ENCODE assay signal across 11 cellular contexts in the genomic region with DNA sequence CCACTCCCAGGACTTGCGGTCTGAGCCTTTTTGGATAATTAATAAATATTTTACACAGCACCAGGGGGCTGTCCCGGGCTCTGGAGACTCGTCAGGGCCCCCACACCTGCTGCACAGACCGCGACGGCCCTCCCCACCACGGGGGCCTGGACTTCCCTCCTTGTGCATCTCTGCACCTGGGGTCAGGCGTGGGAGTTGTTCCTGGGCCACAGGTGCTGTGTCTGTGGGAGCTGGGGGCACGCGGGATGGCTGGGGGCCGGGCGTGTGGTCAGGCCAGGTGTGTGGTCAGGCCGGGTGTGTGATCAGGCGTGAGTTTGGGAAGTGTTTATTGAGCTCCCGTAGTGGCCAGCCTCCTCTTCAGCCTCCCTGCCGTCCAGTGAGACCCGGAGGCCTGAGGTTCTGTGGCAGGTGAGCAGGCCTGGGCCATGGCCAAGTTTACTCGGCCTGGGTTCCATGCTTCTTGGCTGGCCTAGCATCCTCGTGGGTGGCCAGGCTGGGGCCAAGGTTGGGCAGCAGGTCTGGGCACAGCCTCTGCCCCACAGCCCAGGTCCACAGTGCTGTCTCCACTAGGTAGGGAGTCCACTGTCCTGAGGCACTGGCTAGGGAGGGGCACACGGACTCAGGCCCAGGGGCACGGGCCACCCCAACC. TPM values are rescaled to one million over a fixed set of nuclear protein-coding genes. Genes with fewer than 3 reads are reported as not detected.
A peak's percentile ranks its signal among the peaks of the same experiment; 100 is the strongest.
DNase-seq lines count a peak whose midpoint lies in the region; ATAC-seq, FAIRE-seq and TF ChIP-seq lines count a peak whose summit lies in the region.
"Had no signal": no experiment of that assay in that cellular context is flagged by ENCODE, and none has a peak within 500 bp of the region (broad histone marks: within the 10 kb centered on the region; RNA-seq: fewer than 3 reads in every experiment).

No MANE protein-coding gene starts in this region.

- no TSS peak for BruUV-seq in GM12878 (replicated peaks; lab: Mats Ljungman, UMichigan)

- CTCF ChIA-PET in GM12878 (lab: Yijun Ruan, JAX) = interaction anchor here (0.9 kb wide), 1 partner anchor 10 kb away, joined by 4 read pairs; a partner anchor contains a TSS

- POLR2A ChIA-PET in GM12878 (lab: Charles Lee) = no interaction called here

- FAIRE-seq in GM12878 (lab: Jason Lieb, UNC) = no peak

- peaks cover 37% of the 10 kb centered on the region for H3K4me1 Mint-ChIP-seq in activated T-cell treated with anti-CD3 and anti-CD28 coated beads, Interleukin-2, amount 50 U/mL, for 24 hours (ENCODE audit: low read depth)
- peaks cover 23% of the 10 kb centered on the region for H3K4me1 Mint-ChIP-seq in activated T-cell treated with anti-CD3 and anti-CD28 coated beads, Interleukin-2, amount 50 U/mL, for 4 hours (ENCODE audit: low read depth)
- H3K4me1 Mint-ChIP-seq in stimulated activated effector memory CD8-positive, alpha-beta T cell treated with anti-CD3 and anti-CD28 coated beads, Interleukin-12 subunit alpha, Interleukin-12 subunit beta, amount 100 ng/mL, for 72 hours = peaks cover 43% of the 10 kb centered on the region

- WGBS in GM12878 (ENCODE audit: insufficient coverage, insufficient replicate concordance, low lambda C conversion rate, missing lambda C conversion rate) = 22% methylated on average over 21 of the region's 21 CpGs

- H3K4me3 ChIP-seq in GM12878 = no peak overlapping the region

- no peak overlapping the region for H3K9ac ChIP-seq in GM12878 (ENCODE audit: control insufficient read depth, insufficient read depth, low read length)

- H3K4me3 Mint-ChIP-seq in activated T-cell treated with anti-CD3 and anti-CD28 coated beads, Interleukin-2, amount 50 U/mL, for 24 hours = no peak overlapping the region
- no peak overlapping the region for H3K4me3 Mint-ChIP-seq in activated T-cell treated with anti-CD3 and anti-CD28 coated beads, Interleukin-2, amount 50 U/mL, for 4 hours
- peak overlapping the region; percentile 73 for H3K4me3 Mint-ChIP-seq in stimulated activated effector memory CD8-positive, alpha-beta T cell treated with anti-CD3 and anti-CD28 coated beads, Interleukin-12 subunit alpha, Interleukin-12 subunit beta, amount 100 ng/mL, for 72 hours

- TF ChIP-seq EP300 in GM12878 (IDR thresholded peaks at IDR 0.05; ENCODE audit: borderline replicate concordance in 1 of 2, control insufficient read depth in 1 of 2, low read depth in 2 of 2, low read length in 2 of 2) = no peak

- peaks cover 18% of the 10 kb centered on the region for H3K79me2 ChIP-seq in GM12878 (ENCODE audit: control insufficient read depth, insufficient read depth, low read length)

- SMC1A ChIA-PET in GM12878 (lab: Charles Lee; ENCODE audit: uncharacterized antibody, unreplicated experiment) = no interaction called here

- H3K36me3 ChIP-seq in GM12878 (ENCODE audit: control insufficient read depth in 2 of 2, insufficient read depth in 2 of 2, low read length in 1 of 2) = peaks cover 6 to 7% of the 10 kb centered on the region in 2 experiments; a peak in 2 of 4 replicates

- RAD21 ChIA-PET in GM12878 (lab: Charles Lee; ENCODE audit: unreplicated experiment) = interaction anchor here (0.6 kb wide), 1 partner anchor 1043 kb away, joined by 4 read pairs; no protein-coding TSS in a partner anchor

- no peak for TF ChIP-seq RAD21 in GM12878 (IDR thresholded peaks at IDR 0.05; ENCODE audit: insufficient read depth, low read depth, low read length)

- H3K27ac ChIP-seq in GM12878 (ENCODE audit: control insufficient read depth, insufficient read depth) = no peak overlapping the region

- intact Hi-C loops in GM12878 (cut with micrococcal nuclease; ENCODE audit: unreplicated experiment) = no loop called here

- TF ChIP-seq CTCF in GM12878 (IDR thresholded peaks at IDR 0.05 in 2 of 3, conservative IDR thresholded peaks at IDR 0.05 in 1 of 3; ENCODE audit: control insufficient read depth in 2 of 3, extremely low read depth in 1 of 3, insufficient read depth in 1 of 3, low read depth in 3 of 3, low read length in 3 of 3) = no peak

- in situ Hi-C loops in GM12878 (cut with MboI) = no loop called here

- H3K27me3 Mint-ChIP-seq in activated T-cell treated with anti-CD3 and anti-CD28 coated beads, Interleukin-2, amount 50 U/mL, for 24 hours = peaks cover 9% of the 10 kb centered on the region
- H3K27me3 Mint-ChIP-seq in activated T-cell treated with anti-CD3 and anti-CD28 coated beads, Interleukin-2, amount 50 U/mL, for 4 hours (ENCODE audit: low read depth) = peaks cover 11% of the 10 kb centered on the region

- DNase-seq in activated T-cell treated with anti-CD3 and anti-CD28 coated beads, Interleukin-2, amount 50 U/mL, for 24 hours = no peak
- DNase-seq in activated T-cell treated with anti-CD3 and anti-CD28 coated beads, Interleukin-2, amount 50 U/mL, for 4 hours = no peak
- DNase-seq in GM12878 (ENCODE audit: low read depth, low spot score) (no peak), COR-L47 (lab: John Stamatoyannopoulos, UW) (no peak), 8988T (no peak)
- no peak for DNase-seq in stimulated activated effector memory CD8-positive, alpha-beta T cell treated with anti-CD3 and anti-CD28 coated beads, Interleukin-12 subunit alpha, Interleukin-12 subunit beta, amount 100 ng/mL, for 72 hours (ENCODE audit: low spot score in 2 of 2)
- DNase-seq: activated CD4-positive, alpha-beta T cell treated with anti-CD3 and anti-CD28 coated beads for 48 hours; GOT3; KBM-7; kidney glomerular epithelial cell; tibial artery had no signal

- no peak overlapping the region for H2AFZ ChIP-seq in GM12878 (ENCODE audit: control insufficient read depth, low read depth, low read length)

- H3K9me3 Mint-ChIP-seq in activated T-cell treated with anti-CD3 and anti-CD28 coated beads, Interleukin-2, amount 50 U/mL, for 24 hours = no peaks in the 10 kb centered on the region
- no peaks in the 10 kb centered on the region for H3K9me3 Mint-ChIP-seq in activated T-cell treated with anti-CD3 and anti-CD28 coated beads, Interleukin-2, amount 50 U/mL, for 4 hours
- H3K9me3 Mint-ChIP-seq in stimulated activated effector memory CD8-positive, alpha-beta T cell treated with anti-CD3 and anti-CD28 coated beads, Interleukin-12 subunit alpha, Interleukin-12 subunit beta, amount 100 ng/mL, for 72 hours = no peaks in the 10 kb centered on the region

- peaks cover 6% of the 10 kb centered on the region; the same call in 1 of the 2 replicates for H4K20me1 ChIP-seq in GM12878 (ENCODE audit: control insufficient read depth, insufficient read depth)

- no peaks in the 10 kb centered on the region for H3K9me3 ChIP-seq in GM12878 (replicated peaks; ENCODE audit: control insufficient read depth, insufficient read depth, low read length)
- H3K9me3 ChIP-seq: tibial artery had no signal

- peak overlapping the region; percentile 81 for H3K27ac Mint-ChIP-seq in activated T-cell treated with anti-CD3 and anti-CD28 coated beads, Interleukin-2, amount 50 U/mL, for 24 hours
- peak overlapping the region; percentile 76 for H3K27ac Mint-ChIP-seq in stimulated activated effector memory CD8-positive, alpha-beta T cell treated with anti-CD3 and anti-CD28 coated beads, Interleukin-12 subunit alpha, Interleukin-12 subunit beta, amount 100 ng/mL, for 72 hours

- no peak overlapping the region for H3K4me2 ChIP-seq in GM12878 (ENCODE audit: control insufficient read depth, insufficient read depth)

- H3K36me3 Mint-ChIP-seq in activated T-cell treated with anti-CD3 and anti-CD28 coated beads, Interleukin-2, amount 50 U/mL, for 24 hours (ENCODE audit: low read depth) = peaks cover 41% of the 10 kb centered on the region
- H3K36me3 Mint-ChIP-seq in activated T-cell treated with anti-CD3 and anti-CD28 coated beads, Interleukin-2, amount 50 U/mL, for 4 hours (ENCODE audit: insufficient read depth) = peaks cover 11% of the 10 kb centered on the region
- H3K36me3 Mint-ChIP-seq in stimulated activated effector memory CD8-positive, alpha-beta T cell treated with anti-CD3 and anti-CD28 coated beads, Interleukin-12 subunit alpha, Interleukin-12 subunit beta, amount 100 ng/mL, for 72 hours = peaks cover 27% of the 10 kb centered on the region

- TF ChIP-seq POLR2A in GM12878 (IDR thresholded peaks at IDR 0.05; ENCODE audit: low read depth, low read length) = peak; percentile 47; the same call in 1 of the 2 replicates

- no peaks in the 10 kb centered on the region for H3K27me3 ChIP-seq in GM12878 (replicated peaks in 1 of 2; ENCODE audit: control insufficient read depth in 2 of 2, insufficient read depth in 2 of 2, low read length in 1 of 2)

- no peak for ATAC-seq in activated T-cell treated with anti-CD3 and anti-CD28 coated beads, Interleukin-2, amount 50 U/mL, for 4 hours
- ATAC-seq in GM12878 = no peak
- ATAC-seq in stimulated activated effector memory CD8-positive, alpha-beta T cell treated with anti-CD3 and anti-CD28 coated beads, Interleukin-12 subunit alpha, Interleukin-12 subunit beta, amount 100 ng/mL, for 72 hours = no peak

- H3K4me1 ChIP-seq in GM12878 (ENCODE audit: control insufficient read depth, insufficient read depth, low read length) = peaks cover 13% of the 10 kb centered on the region

RNA-seq across cellular contexts. Expression of a gene that starts 1.9 kb away (rescaled TPM):
- 100 to 1,000 TPM; 117 to 136 (median 127) TPM for total RNA-seq in activated T-cell treated with anti-CD3 and anti-CD28 coated beads, Interleukin-2, amount 50 U/mL, for 4 hours
- 15.6 and 16.6 TPM in 2 replicates for total RNA-seq in GM12878 (2013; cell fraction: nucleolus; rRNA removed)
- total RNA-seq in GM12878 (2014; rRNA removed) = 87.5 and 104 TPM in 2 replicates
- total RNA-seq in GM12878 (2014; rRNA removed; fragmentation: Illumina TruSeq; extraction: Trizol) = 63.0 and 65.8 TPM in 2 replicates
- 82.6 and 92.2 TPM in 2 replicates for total RNA-seq in GM12878 (2021)
- 22.5 TPM for polyA plus RNA-seq in GM12878 (2011; ENCODE audit: low read depth)
- polyA plus RNA-seq in GM12878 (2011; rRNA removed) = 25.6 and 47.6 TPM in 2 replicates
- polyA plus RNA-seq in GM12878 (2011; cell fraction: cytosol; rRNA removed) = 49.7 and 69.9 TPM in 2 replicates
- 81.0 and 81.5 TPM in 2 replicates for polyA plus RNA-seq in GM12878 (2011; cell fraction: nucleus; rRNA removed)
- polyA plus RNA-seq in GM12878 (2012) = 38.6 and 46.4 TPM in 2 replicates
- 16.1 and 49.7 TPM in 2 replicates for polyA plus RNA-seq in GM12878 (2014; fragmentation: Illumina TruSeq; extraction: Trizol)
- 10 to 100 TPM in 1 of 2 experiments, 1 to 10 TPM in 1; 4.2 to 26.6 TPM for polyA plus RNA-seq in GM12878 (2014; fragmentation: Nextera tagmentation; extraction: Ambion mirVana)
- 71.3 and 80.9 TPM in 2 replicates for polyA plus RNA-seq in GM12878 (2014; rRNA removed)
- 100 to 1,000 TPM; 120 to 136 TPM for polyA plus RNA-seq in GM12878 (2016; fragmentation: Nextera tagmentation; extraction: Ambion mirVana)
- polyA minus RNA-seq in GM12878 (2011; rRNA and poly(A)+ RNA removed) = 16.1 and 27.4 TPM in 2 replicates
- polyA minus RNA-seq in GM12878 (2011; cell fraction: cytosol; rRNA and poly(A)+ RNA removed) = 14.2 and 17.0 TPM in 2 replicates
- polyA minus RNA-seq in GM12878 (2011; cell fraction: nucleus; rRNA and poly(A)+ RNA removed) = 21.4 and 26.1 TPM in 2 replicates

RNA-seq across cellular contexts. Expression of a gene that starts 2.9 kb away (rescaled TPM):
- total RNA-seq in activated T-cell treated with anti-CD3 and anti-CD28 coated beads, Interleukin-2, amount 50 U/mL, for 4 hours = under 1 TPM; 0.52 to 0.71 (median 0.53) TPM
- 7.5 and 8.6 TPM in 2 replicates for total RNA-seq in GM12878 (2013; cell fraction: nucleolus; rRNA removed)
- total RNA-seq in GM12878 (2014; rRNA removed) (0.22 and 0.28 TPM in 2 replicates), GM12878 (2014; rRNA removed; fragmentation: Illumina TruSeq; extraction: Trizol) (0.09 TPM in 1 of 2 replicates, not detected in the other), GM12878 (2021) (1.0 and 1.3 TPM in 2 replicates)
- 0.62 TPM for polyA plus RNA-seq in GM12878 (2011; ENCODE audit: low read depth)
- polyA plus RNA-seq in GM12878 (2011; rRNA removed) (0.27 and 0.65 TPM in 2 replicates), GM12878 (2014; fragmentation: Illumina TruSeq; extraction: Trizol) (0.04 TPM in 1 of 2 replicates, not detected in the other), GM12878 (2014; fragmentation: Nextera tagmentation; extraction: Ambion mirVana) (not detected), GM12878 (2014; rRNA removed) (0.82 and 0.88 TPM in 2 replicates), GM12878 (2016; fragmentation: Nextera tagmentation; extraction: Ambion mirVana) (not detected)
- polyA plus RNA-seq in GM12878 (2011; cell fraction: cytosol; rRNA removed) = 0.60 and 1.5 TPM in 2 replicates
- polyA plus RNA-seq in GM12878 (2011; cell fraction: nucleus; rRNA removed) = 39.2 and 45.8 TPM in 2 replicates
- 1.5 and 2.2 TPM in 2 replicates for polyA plus RNA-seq in GM12878 (2012)
- polyA minus RNA-seq in GM12878 (2011; rRNA and poly(A)+ RNA removed) = 0.15 TPM in 1 of 2 replicates, not detected in the other
- polyA minus RNA-seq in GM12878 (2011; cell fraction: cytosol; rRNA and poly(A)+ RNA removed) = not detected in 2 replicates
- 3.9 and 4.1 TPM in 2 replicates for polyA minus RNA-seq in GM12878 (2011; cell fraction: nucleus; rRNA and poly(A)+ RNA removed)

RNA-seq across cellular contexts. Expression of a gene that starts 5.8 kb away (rescaled TPM):
- total RNA-seq in activated T-cell treated with anti-CD3 and anti-CD28 coated beads, Interleukin-2, amount 50 U/mL, for 4 hours = 10 to 100 TPM; 77.0 to 90.4 (median 88.7) TPM
- 34.5 and 44.5 TPM in 2 replicates for total RNA-seq in GM12878 (2013; cell fraction: nucleolus; rRNA removed)
- 30.5 and 37.6 TPM in 2 replicates for total RNA-seq in GM12878 (2014; rRNA removed)
- total RNA-seq in GM12878 (2014; rRNA removed; fragmentation: Illumina TruSeq; extraction: Trizol) = 15.6 and 18.5 TPM in 2 replicates
- total RNA-seq in GM12878 (2021) = 38.2 and 39.1 TPM in 2 replicates
- 8.0 TPM for polyA plus RNA-seq in GM12878 (2011; ENCODE audit: low read depth)
- polyA plus RNA-seq in GM12878 (2011; rRNA removed) = 8.0 and 23.5 TPM in 2 replicates
- 42.2 and 55.5 TPM in 2 replicates for polyA plus RNA-seq in GM12878 (2011; cell fraction: cytosol; rRNA removed)
- 114 and 133 TPM in 2 replicates for polyA plus RNA-seq in GM12878 (2011; cell fraction: nucleus; rRNA removed)
- 18.7 and 24.7 TPM in 2 replicates for polyA plus RNA-seq in GM12878 (2012)
- polyA plus RNA-seq in GM12878 (2014; fragmentation: Illumina TruSeq; extraction: Trizol) = 8.0 and 23.9 TPM in 2 replicates
- polyA plus RNA-seq in GM12878 (2014; fragmentation: Nextera tagmentation; extraction: Ambion mirVana) = 1 to 10 TPM in 1 of 2 experiments, under 1 TPM in 1; 1.00 to 3.4 TPM
- 46.5 and 47.2 TPM in 2 replicates for polyA plus RNA-seq in GM12878 (2014; rRNA removed)
- polyA plus RNA-seq in GM12878 (2016; fragmentation: Nextera tagmentation; extraction: Ambion mirVana) = 10 to 100 TPM; 39.1 to 50.4 TPM
- 10.8 and 12.3 TPM in 2 replicates for polyA minus RNA-seq in GM12878 (2011; rRNA and poly(A)+ RNA removed)
- polyA minus RNA-seq in GM12878 (2011; cell fraction: cytosol; rRNA and poly(A)+ RNA removed) = 11.1 and 13.1 TPM in 2 replicates
- 25.0 and 41.8 TPM in 2 replicates for polyA minus RNA-seq in GM12878 (2011; cell fraction: nucleus; rRNA and poly(A)+ RNA removed)

RNA-seq across cellular contexts. Expression of a gene that starts 10.4 kb away (rescaled TPM):
- total RNA-seq in activated T-cell treated with anti-CD3 and anti-CD28 coated beads, Interleukin-2, amount 50 U/mL, for 4 hours = 100 to 1,000 TPM; 212 to 215 (median 212) TPM
- 119 and 139 TPM in 2 replicates for total RNA-seq in GM12878 (2013; cell fraction: nucleolus; rRNA removed)
- total RNA-seq in GM12878 (2014; rRNA removed) (57.3 and 77.8 TPM in 2 replicates), GM12878 (2014; rRNA removed; fragmentation: Illumina TruSeq; extraction: Trizol) (20.6 and 23.5 TPM in 2 replicates), GM12878 (2021) (149 and 167 TPM in 2 replicates)
- polyA plus RNA-seq in GM12878 (2011; ENCODE audit: low read depth) = 39.2 TPM
- polyA plus RNA-seq in GM12878 (2011; rRNA removed) (31.1 and 61.9 TPM in 2 replicates), GM12878 (2014; fragmentation: Illumina TruSeq; extraction: Trizol) (9.4 and 44.3 TPM in 2 replicates), GM12878 (2014; fragmentation: Nextera tagmentation; extraction: Ambion mirVana) (1 to 10 TPM; 3.7 to 5.6 TPM), GM12878 (2014; rRNA removed) (174 and 190 TPM in 2 replicates), GM12878 (2016; fragmentation: Nextera tagmentation; extraction: Ambion mirVana) (100 to 1,000 TPM; 124 to 141 TPM)
- polyA plus RNA-seq in GM12878 (2011; cell fraction: cytosol; rRNA removed) = 64.6 and 110 TPM in 2 replicates
- 755 and 892 TPM in 2 replicates for polyA plus RNA-seq in GM12878 (2011; cell fraction: nucleus; rRNA removed)
- 84.4 and 122 TPM in 2 replicates for polyA plus RNA-seq in GM12878 (2012)
- 17.0 and 34.0 TPM in 2 replicates for polyA minus RNA-seq in GM12878 (2011; rRNA and poly(A)+ RNA removed)
- 28.9 and 35.5 TPM in 2 replicates for polyA minus RNA-seq in GM12878 (2011; cell fraction: cytosol; rRNA and poly(A)+ RNA removed)
- 107 and 163 TPM in 2 replicates for polyA minus RNA-seq in GM12878 (2011; cell fraction: nucleus; rRNA and poly(A)+ RNA removed)

RNA-seq across cellular contexts. Expression of a gene that starts 11.9 kb away (rescaled TPM):
- 10 to 100 TPM; 28.2 to 32.4 (median 29.1) TPM for total RNA-seq in activated T-cell treated with anti-CD3 and anti-CD28 coated beads, Interleukin-2, amount 50 U/mL, for 4 hours
- 31.3 and 34.6 TPM in 2 replicates for total RNA-seq in GM12878 (2013; cell fraction: nucleolus; rRNA removed)
- total RNA-seq in GM12878 (2014; rRNA removed) = 3.8 and 4.1 TPM in 2 replicates
- total RNA-seq in GM12878 (2014; rRNA removed; fragmentation: Illumina TruSeq; extraction: Trizol) = 2.2 TPM in 2 replicates
- total RNA-seq in GM12878 (2021) = 16.5 and 19.7 TPM in 2 replicates
- polyA plus RNA-seq in GM12878 (2011; ENCODE audit: low read depth) = 3.7 TPM
- polyA plus RNA-seq in GM12878 (2011; rRNA removed) = 1.2 and 3.4 TPM in 2 replicates
- polyA plus RNA-seq in GM12878 (2011; cell fraction: cytosol; rRNA removed) = 6.3 and 9.4 TPM in 2 replicates
- 55.1 and 67.4 TPM in 2 replicates for polyA plus RNA-seq in GM12878 (2011; cell fraction: nucleus; rRNA removed)
- polyA plus RNA-seq in GM12878 (2012) = 11.6 and 13.8 TPM in 2 replicates
- polyA plus RNA-seq in GM12878 (2014; fragmentation: Illumina TruSeq; extraction: Trizol) = 0.82 and 2.6 TPM in 2 replicates
- polyA plus RNA-seq in GM12878 (2014; fragmentation: Nextera tagmentation; extraction: Ambion mirVana) = under 1 TPM; 0.06 to 0.22 TPM
- polyA plus RNA-seq in GM12878 (2014; rRNA removed) = 9.4 and 12.9 TPM in 2 replicates
- polyA plus RNA-seq in GM12878 (2016; fragmentation: Nextera tagmentation; extraction: Ambion mirVana) = 10 to 100 TPM; 18.8 to 20.4 TPM
- 5.0 and 11.4 TPM in 2 replicates for polyA minus RNA-seq in GM12878 (2011; rRNA and poly(A)+ RNA removed)
- polyA minus RNA-seq in GM12878 (2011; cell fraction: cytosol; rRNA and poly(A)+ RNA removed) = 5.5 and 7.2 TPM in 2 replicates
- polyA minus RNA-seq in GM12878 (2011; cell fraction: nucleus; rRNA and poly(A)+ RNA removed) = 11.7 and 18.8 TPM in 2 replicates
